ENCODE assay signal across 24 cellular contexts in genomic region chr13:22748866-22749586, GRCh38.
"Had no signal": no experiment of that assay in that cellular context is flagged by ENCODE, and none has a peak within 500 bp of the region (broad histone marks: within the 10 kb centered on the region; RNA-seq: fewer than 3 reads in every experiment).

No MANE protein-coding gene starts in this region.

- DNase-seq: activated CD4-positive, alpha-beta T cell treated with anti-CD3 and anti-CD28 coated beads, Interleukin-2, amount 50 U/mL, for 48 hours; activated gamma-delta T cell treated with Interleukin-2 at 50 U/mL for 16 hours; amniotic stem cell; body of pancreas; caudate nucleus; endodermal cell; erythroblast; gastrocnemius medialis; heart right ventricle; immature natural killer cell; mesendoderm; nephron progenitor cell; occipital lobe; stimulated activated naive CD8-positive, alpha-beta T cell treated with anti-CD3 and anti-CD28 coated beads, Interleukin-15, amount 100 ng/mL, for 72 hours; T-helper 1 cell; T-helper 9 cell; transverse colon; uterus had no signal

- H3K36me3 ChIP-seq: gastrocnemius medialis, heart right ventricle, right atrium auricular region, suprapubic skin, transverse colon, uterus had no signal

- H3K4me3 ChIP-seq: body of pancreas, gastrocnemius medialis, heart right ventricle, right atrium auricular region, suprapubic skin, transverse colon, uterus had no signal

- H3K9me3 ChIP-seq: body of pancreas, gastrocnemius medialis, transverse colon, uterus had no signal

- H3K27me3 Mint-ChIP-seq: progenitor cell of endocrine pancreas; stimulated activated naive CD8-positive, alpha-beta T cell treated with anti-CD3 and anti-CD28 coated beads, Interleukin-15, amount 100 ng/mL, for 72 hours had no signal

- ATAC-seq: activated naive CD4-positive, alpha-beta T cell treated with anti-CD3 and anti-CD28 coated beads, Interleukin-2, amount 50 U/mL, for 72 hours; body of pancreas; gastrocnemius medialis; heart right ventricle; SK-N-SH treated with all-trans-retinoic acid at 6 μM for 48 hours; stimulated activated naive CD8-positive, alpha-beta T cell treated with anti-CD3 and anti-CD28 coated beads, Interleukin-15, amount 100 ng/mL, for 72 hours had no signal

- H3K4me1 ChIP-seq: body of pancreas, gastrocnemius medialis, heart right ventricle, right atrium auricular region, suprapubic skin, transverse colon, uterus had no signal

- H3K36me3 Mint-ChIP-seq: activated naive CD4-positive, alpha-beta T cell treated with anti-CD3 and anti-CD28 coated beads, Interleukin-2, amount 50 U/mL, for 72 hours; immature natural killer cell had no signal

- H3K4me3 Mint-ChIP-seq: endodermal cell; immature natural killer cell; nephron progenitor cell; stimulated activated naive CD8-positive, alpha-beta T cell treated with anti-CD3 and anti-CD28 coated beads, Interleukin-15, amount 100 ng/mL, for 72 hours had no signal

- H3K27ac ChIP-seq: body of pancreas, gastrocnemius medialis, heart right ventricle, right atrium auricular region, suprapubic skin, transverse colon, uterus, VCaP had no signal

- H3K27ac Mint-ChIP-seq: activated naive CD4-positive, alpha-beta T cell treated with anti-CD3 and anti-CD28 coated beads, Interleukin-2, amount 50 U/mL, for 72 hours; endodermal cell; immature natural killer cell; nephron progenitor cell; progenitor cell of endocrine pancreas; stimulated activated naive CD8-positive, alpha-beta T cell treated with anti-CD3 and anti-CD28 coated beads, Interleukin-15, amount 100 ng/mL, for 72 hours had no signal

- H3K4me1 Mint-ChIP-seq: endodermal cell; immature natural killer cell; nephron progenitor cell; stimulated activated naive CD8-positive, alpha-beta T cell treated with anti-CD3 and anti-CD28 coated beads, Interleukin-15, amount 100 ng/mL, for 72 hours had no signal

- H3K27me3 ChIP-seq: body of pancreas, gastrocnemius medialis, heart right ventricle, right atrium auricular region, suprapubic skin, transverse colon, uterus had no signal
